3 cellular contexts compared by ENCODE assay signal in the genomic region with DNA sequence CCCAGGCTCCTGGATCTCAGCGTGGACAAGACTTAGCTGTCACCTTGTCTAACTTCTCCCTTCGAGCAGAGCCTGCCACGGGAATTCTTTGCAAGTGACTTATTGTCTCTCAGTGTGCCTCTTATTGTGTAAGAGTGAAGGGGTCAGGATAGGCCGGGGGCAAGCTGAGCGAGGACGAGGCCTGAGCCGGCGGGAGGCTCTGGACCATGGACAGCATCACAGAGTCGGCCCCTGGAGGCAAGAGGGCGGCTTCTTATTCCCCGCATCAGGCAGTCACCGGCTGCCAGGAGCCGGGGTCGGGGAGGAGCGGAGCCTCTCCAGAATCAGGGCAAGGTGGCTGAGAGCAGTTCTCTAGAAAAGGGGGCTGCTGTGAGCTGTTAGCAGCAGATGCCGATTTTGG.
TF ChIP-seq lines count a peak whose summit lies in the region.

No MANE protein-coding gene starts in this region.

TF ChIP-seq in SK-N-SH, 30 proteins besides CTCF, POLR2A, EP300 and RAD21 (continued from another document):
- TF ChIP-seq, protein P1, sequence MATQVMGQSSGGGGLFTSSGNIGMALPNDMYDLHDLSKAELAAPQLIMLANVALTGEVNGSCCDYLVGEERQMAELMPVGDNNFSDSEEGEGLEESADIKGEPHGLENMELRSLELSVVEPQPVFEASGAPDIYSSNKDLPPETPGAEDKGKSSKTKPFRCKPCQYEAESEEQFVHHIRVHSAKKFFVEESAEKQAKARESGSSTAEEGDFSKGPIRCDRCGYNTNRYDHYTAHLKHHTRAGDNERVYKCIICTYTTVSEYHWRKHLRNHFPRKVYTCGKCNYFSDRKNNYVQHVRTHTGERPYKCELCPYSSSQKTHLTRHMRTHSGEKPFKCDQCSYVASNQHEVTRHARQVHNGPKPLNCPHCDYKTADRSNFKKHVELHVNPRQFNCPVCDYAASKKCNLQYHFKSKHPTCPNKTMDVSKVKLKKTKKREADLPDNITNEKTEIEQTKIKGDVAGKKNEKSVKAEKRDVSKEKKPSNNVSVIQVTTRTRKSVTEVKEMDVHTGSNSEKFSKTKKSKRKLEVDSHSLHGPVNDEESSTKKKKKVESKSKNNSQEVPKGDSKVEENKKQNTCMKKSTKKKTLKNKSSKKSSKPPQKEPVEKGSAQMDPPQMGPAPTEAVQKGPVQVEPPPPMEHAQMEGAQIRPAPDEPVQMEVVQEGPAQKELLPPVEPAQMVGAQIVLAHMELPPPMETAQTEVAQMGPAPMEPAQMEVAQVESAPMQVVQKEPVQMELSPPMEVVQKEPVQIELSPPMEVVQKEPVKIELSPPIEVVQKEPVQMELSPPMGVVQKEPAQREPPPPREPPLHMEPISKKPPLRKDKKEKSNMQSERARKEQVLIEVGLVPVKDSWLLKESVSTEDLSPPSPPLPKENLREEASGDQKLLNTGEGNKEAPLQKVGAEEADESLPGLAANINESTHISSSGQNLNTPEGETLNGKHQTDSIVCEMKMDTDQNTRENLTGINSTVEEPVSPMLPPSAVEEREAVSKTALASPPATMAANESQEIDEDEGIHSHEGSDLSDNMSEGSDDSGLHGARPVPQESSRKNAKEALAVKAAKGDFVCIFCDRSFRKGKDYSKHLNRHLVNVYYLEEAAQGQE (IDR thresholded peaks at IDR 0.05; ENCODE audit: low read depth, low read length) = peak; percentile 74
TF ChIP-seq in SK-N-SH: peak in this region for 1.

TF ChIP-seq in SK-N-SH treated with all-trans-retinoic acid at 6 μM for 48 hours, 23 proteins besides CTCF, POLR2A, EP300 and RAD21 (continued from another document):
- no peak for TF ChIP-seq TCF4 (CRISPR knock-in tag; IDR thresholded peaks at IDR 0.05; ENCODE audit: borderline replicate concordance)
- TF ChIP-seq, protein P2, sequence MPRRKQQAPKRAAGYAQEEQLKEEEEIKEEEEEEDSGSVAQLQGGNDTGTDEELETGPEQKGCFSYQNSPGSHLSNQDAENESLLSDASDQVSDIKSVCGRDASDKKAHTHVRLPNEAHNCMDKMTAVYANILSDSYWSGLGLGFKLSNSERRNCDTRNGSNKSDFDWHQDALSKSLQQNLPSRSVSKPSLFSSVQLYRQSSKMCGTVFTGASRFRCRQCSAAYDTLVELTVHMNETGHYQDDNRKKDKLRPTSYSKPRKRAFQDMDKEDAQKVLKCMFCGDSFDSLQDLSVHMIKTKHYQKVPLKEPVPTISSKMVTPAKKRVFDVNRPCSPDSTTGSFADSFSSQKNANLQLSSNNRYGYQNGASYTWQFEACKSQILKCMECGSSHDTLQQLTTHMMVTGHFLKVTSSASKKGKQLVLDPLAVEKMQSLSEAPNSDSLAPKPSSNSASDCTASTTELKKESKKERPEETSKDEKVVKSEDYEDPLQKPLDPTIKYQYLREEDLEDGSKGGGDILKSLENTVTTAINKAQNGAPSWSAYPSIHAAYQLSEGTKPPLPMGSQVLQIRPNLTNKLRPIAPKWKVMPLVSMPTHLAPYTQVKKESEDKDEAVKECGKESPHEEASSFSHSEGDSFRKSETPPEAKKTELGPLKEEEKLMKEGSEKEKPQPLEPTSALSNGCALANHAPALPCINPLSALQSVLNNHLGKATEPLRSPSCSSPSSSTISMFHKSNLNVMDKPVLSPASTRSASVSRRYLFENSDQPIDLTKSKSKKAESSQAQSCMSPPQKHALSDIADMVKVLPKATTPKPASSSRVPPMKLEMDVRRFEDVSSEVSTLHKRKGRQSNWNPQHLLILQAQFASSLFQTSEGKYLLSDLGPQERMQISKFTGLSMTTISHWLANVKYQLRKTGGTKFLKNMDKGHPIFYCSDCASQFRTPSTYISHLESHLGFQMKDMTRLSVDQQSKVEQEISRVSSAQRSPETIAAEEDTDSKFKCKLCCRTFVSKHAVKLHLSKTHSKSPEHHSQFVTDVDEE (CRISPR knock-in tag; IDR thresholded peaks at IDR 0.05) = no peak
- no peak for TF ChIP-seq SNAI2 (CRISPR knock-in tag; IDR thresholded peaks at IDR 0.05)

TF ChIP-seq in K562, 482 proteins besides CTCF, POLR2A, EP300 and RAD21 (continued from another document):
- TF ChIP-seq FIP1L1 (IDR thresholded peaks at IDR 0.05; ENCODE audit: low read depth, low read length, poor library complexity, severe bottlenecking) = no peak
- TF ChIP-seq CBFA2T3 (IDR thresholded peaks at IDR 0.05) = no peak
- TF ChIP-seq SMAD4 (CRISPR knock-in tag; conservative IDR thresholded peaks at IDR 0.05) = no peak
- TF ChIP-seq RNF2 (IDR thresholded peaks at IDR 0.05) = no peak
- TF ChIP-seq, protein P3, sequence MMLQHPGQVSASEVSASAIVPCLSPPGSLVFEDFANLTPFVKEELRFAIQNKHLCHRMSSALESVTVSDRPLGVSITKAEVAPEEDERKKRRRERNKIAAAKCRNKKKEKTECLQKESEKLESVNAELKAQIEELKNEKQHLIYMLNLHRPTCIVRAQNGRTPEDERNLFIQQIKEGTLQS (IDR thresholded peaks at IDR 0.05) = no peak
- TF ChIP-seq, protein P3 (CRISPR knock-in tag; conservative IDR thresholded peaks at IDR 0.05) = no peak
- TF ChIP-seq ZNF232 (CRISPR knock-in tag; IDR thresholded peaks at IDR 0.05) = no peak
